1 cellular context compared by ENCODE assay signal in the genomic region with DNA sequence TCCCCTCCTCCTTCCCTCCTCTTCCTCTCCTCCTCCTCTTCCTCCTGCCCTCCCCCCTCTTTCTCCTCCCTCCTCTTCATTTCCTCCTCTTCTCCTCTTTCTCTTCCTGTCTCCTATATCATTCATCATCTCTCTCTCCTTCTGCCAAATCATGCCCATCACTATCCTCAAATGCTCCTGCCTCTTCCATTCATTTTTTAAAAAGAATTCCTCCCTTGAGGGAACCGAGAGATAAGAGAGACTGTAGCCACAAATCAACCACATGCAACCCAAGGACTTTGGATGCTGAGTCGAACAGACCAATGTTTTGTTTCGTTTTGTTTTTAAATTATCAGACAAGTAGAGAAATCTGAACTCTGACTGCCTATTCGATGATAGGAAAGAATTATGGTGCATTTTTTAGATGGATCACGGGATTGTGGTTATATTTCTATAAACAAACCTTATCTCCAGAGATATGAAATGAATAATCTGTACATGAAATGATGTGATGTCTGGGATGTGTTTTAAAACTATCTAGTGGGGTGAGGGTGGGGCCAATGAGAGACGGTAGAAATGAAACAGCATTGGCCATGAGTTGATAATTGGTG.
TF ChIP-seq lines count a peak whose summit lies in the region.

No MANE protein-coding gene starts in this region.

TF ChIP-seq in HepG2, 621 proteins besides CTCF, POLR2A, EP300 and RAD21 (continued from another document):
- TF ChIP-seq, protein P1, sequence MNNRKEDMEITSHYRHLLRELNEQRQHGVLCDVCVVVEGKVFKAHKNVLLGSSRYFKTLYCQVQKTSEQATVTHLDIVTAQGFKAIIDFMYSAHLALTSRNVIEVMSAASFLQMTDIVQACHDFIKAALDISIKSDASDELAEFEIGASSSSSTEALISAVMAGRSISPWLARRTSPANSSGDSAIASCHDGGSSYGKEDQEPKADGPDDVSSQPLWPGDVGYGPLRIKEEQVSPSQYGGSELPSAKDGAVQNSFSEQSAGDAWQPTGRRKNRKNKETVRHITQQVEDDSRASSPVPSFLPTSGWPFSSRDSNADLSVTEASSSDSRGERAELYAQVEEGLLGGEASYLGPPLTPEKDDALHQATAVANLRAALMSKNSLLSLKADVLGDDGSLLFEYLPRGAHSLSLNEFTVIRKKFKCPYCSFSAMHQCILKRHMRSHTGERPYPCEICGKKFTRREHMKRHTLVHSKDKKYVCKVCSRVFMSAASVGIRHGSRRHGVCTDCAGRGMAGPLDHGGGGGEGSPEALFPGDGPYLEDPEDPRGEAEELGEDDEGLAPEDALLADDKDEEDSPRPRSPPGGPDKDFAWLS (CRISPR knock-in tag; IDR thresholded peaks at IDR 0.05; ENCODE audit: borderline replicate concordance), result no peak
